Comparison of ENCODE assay signal across 18 cellular contexts in the genomic region with DNA sequence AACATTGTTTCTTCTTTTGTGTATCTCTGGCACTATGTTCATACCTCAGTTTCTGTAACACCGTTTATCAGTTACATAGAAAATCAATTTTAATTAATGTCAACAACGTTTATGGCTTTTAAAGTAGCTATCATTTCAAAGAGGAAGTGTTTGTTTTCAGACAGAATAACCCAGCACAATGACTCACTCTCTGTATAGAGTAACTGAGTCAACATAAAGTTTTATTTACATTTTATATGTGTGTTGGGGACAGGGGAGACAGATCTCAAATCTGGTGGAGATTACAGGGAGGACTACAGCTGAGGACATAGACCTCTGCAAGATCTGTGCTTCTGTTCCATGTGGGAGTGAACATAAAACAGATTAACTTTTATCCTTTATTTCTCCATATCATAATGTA.
A peak's percentile ranks its signal among the peaks of the same experiment; 100 is the strongest.
DNase-seq lines count a peak whose midpoint lies in the region; TF ChIP-seq lines count a peak whose summit lies in the region.
"Had no signal": no experiment of that assay in that cellular context is flagged by ENCODE, and none has a peak within 500 bp of the region (broad histone marks: within the 10 kb centered on the region; RNA-seq: fewer than 3 reads in every experiment).

No MANE protein-coding gene starts in this region.

- H3K4me3 ChIP-seq in epithelial cell of esophagus (ENCODE audit: low read length), result no peak overlapping the region
- H3K4me3 ChIP-seq: heart left ventricle, tibial artery had no signal

- DNase-seq in ELR (ENCODE audit: low read depth) (peak; percentile 41), NCI-H1105 (lab: John Stamatoyannopoulos, UW) (peak; percentile 7), NCI-H748 treated with DMSO at 0.1 percent for 48 hours (lab: John Stamatoyannopoulos, UW) (peak; percentile 95), epithelial cell of esophagus (ENCODE audit: low read depth) (peak; percentile 46), KG1 (lab: John Stamatoyannopoulos, UW) (no peak), GDM1 (lab: John Stamatoyannopoulos, UW) (no peak)
- DNase-seq in activated T-cell treated with anti-CD3 and anti-CD28 coated beads, Interleukin-2, amount 50 U/mL, for 1 hour, result no peak
- DNase-seq: activated CD4-positive, alpha-beta T cell treated with anti-CD3 and anti-CD28 coated beads for 48 hours; activated naive CD4-positive, alpha-beta T cell treated with anti-CD3 and anti-CD28 coated beads, Interleukin-2, amount 50 U/mL, for 16 hours; CD4-positive, alpha-beta memory T cell; heart left ventricle; natural killer cell; NCI-H1436 treated with DMSO at 0.1 percent for 48 hours; NCI-H2227 treated with DMSO at 0.1 percent for 48 hours; Right ventricle myocardium superior; stimulated activated CD4-positive, alpha-beta T cell treated with anti-CD3 and anti-CD28 coated beads, Interleukin-4, amount 100 ng/mL, for 4 hours; T-helper 1 cell; tibial artery had no signal

- no peak for TF ChIP-seq CTCF in epithelial cell of esophagus (IDR thresholded peaks at IDR 0.05; ENCODE audit: insufficient read depth, low read depth, low read length, missing control alignments)

Comparison
In these comparisons a context has a peak if more than half of its experiments do, and no peak if none do; other contexts are left out.
1. DNase-seq: peak in ELR (single experiment), NCI-H1105 (single experiment), NCI-H748 treated with DMSO at 0.1 percent for 48 hours (single experiment) and epithelial cell of esophagus (single experiment); none in KG1 (single experiment), GDM1 (single experiment) and activated T-cell treated with anti-CD3 and anti-CD28 coated beads, Interleukin-2, amount 50 U/mL, for 1 hour (single experiment).